8 cellular contexts compared by ENCODE assay signal in genomic region chr3:113745273-113746068, GRCh38. TPM values are rescaled to one million over a fixed set of nuclear protein-coding genes. Genes with fewer than 3 reads are reported as not detected.
DNase-seq lines count a peak whose midpoint lies in the region; ATAC-seq and TF ChIP-seq lines count a peak whose summit lies in the region.

No MANE protein-coding gene starts in this region.

- H3K27me3 ChIP-seq in psoas muscle (ENCODE audit: insufficient read depth in 3 of 3, low read length in 2 of 3) (no peaks in the 10 kb centered on the region), uterus (no peaks in the 10 kb centered on the region)

- no peaks in the 10 kb centered on the region for H3K36me3 ChIP-seq in psoas muscle (ENCODE audit: insufficient read depth in 1 of 2, low read depth in 1 of 2)
- H3K36me3 ChIP-seq in uterus = no peaks in the 10 kb centered on the region

- peak overlapping the region; percentile 99 for H3K27ac ChIP-seq in psoas muscle
- peak overlapping the region; percentile 96 to 99 for H3K27ac ChIP-seq in uterus

- H3K4me3 Mint-ChIP-seq in T-cell = peak overlapping the region; percentile 92 to 100 (median 95)

- H3K27me3 Mint-ChIP-seq in T-cell = no peaks in the 10 kb centered on the region

- H3K9me3 Mint-ChIP-seq in T-cell = no peaks in the 10 kb centered on the region

- H3K27ac Mint-ChIP-seq in T-cell = peak overlapping the region; percentile 97 to 100

- H3K4me1 ChIP-seq in psoas muscle (peaks cover 63% of the 10 kb centered on the region), uterus (peaks cover 5 to 20% of the 10 kb centered on the region in 2 donors)

- DNase-seq in NCI-H146 (lab: John Stamatoyannopoulos, UW) = peak; percentile 78
- peak; percentile 48 to 87 (median 78) for DNase-seq in T-cell
- DNase-seq in amniotic epithelial cell (ENCODE audit: low read depth) = peak; percentile 85
- DNase-seq in left cardiac atrium = peak; percentile 64
- peak; percentile 67 to 86 for DNase-seq in psoas muscle
- peak; percentile 61 to 77 for DNase-seq in uterus

- CTCF ChIA-PET in T-cell (lab: Charles Lee) = interaction anchor here (0.5 to 3.6 kb wide), 38 partner anchors 10 to 1184 kb away, joined by 3 to 109 read pairs (median 4); partner anchors contain the start of genes ATG3 (in 1 of the 2), GRAMD1C (in 1 of the 2), SLC35A5 (in 1 of the 2) and SPICE1 (in 1 of the 2)

- H3K36me3 Mint-ChIP-seq in T-cell = no peaks in the 10 kb centered on the region

- TF ChIP-seq CTCF in GM12872 (IDR thresholded peaks at IDR 0.05; ENCODE audit: insufficient read depth, low read depth, low read length) (peak; percentile 81), psoas muscle (IDR thresholded peaks at IDR 0.05) (peak; percentile 53), uterus (IDR thresholded peaks at IDR 0.05) (peak; percentile 50 to 65 (median 58))

- intact Hi-C loops in left cardiac atrium (cut with DNase I) (loop anchor here in 1 of 2 donors (5.0 kb wide), 1 partner anchor 48 kb away; the partner anchor contains the start of gene USF3), psoas muscle (cut with DNase I) (loop anchor here (2.0 to 10.0 kb wide), 5 partner anchors 49 to 231 kb away; partner anchors contain the start of genes GRAMD1C (in 1 of the 2), SPICE1 (in 1 of the 2) and USF3 (in 1 of the 2)), uterus (cut with DNase I; ENCODE audit: low total_unique reads) (no loop called here)

- ATAC-seq in HG02884 (IDR thresholded peaks at IDR 0.05; ENCODE audit: unreplicated experiment) (peak; percentile 49), T-cell (replicated peaks in 1 of 4) (peak; percentile 68 to 73 (median 70)), left cardiac atrium (peak; percentile 67 to 78), psoas muscle (peak; percentile 76 to 80 (median 78))

- H3K4me3 ChIP-seq in psoas muscle = peak overlapping the region; percentile 89
- H3K4me3 ChIP-seq in uterus = peak overlapping the region; percentile 89 to 98

- H3K4me1 Mint-ChIP-seq in T-cell = peaks cover 67 to 84% (median 73%) of the 10 kb centered on the region in 3 donors

- POLR2A ChIA-PET in T-cell (lab: Charles Lee) = interaction anchor here (0.6 to 2.1 kb wide), 4 partner anchors 10 to 545 kb away, joined by 3 to 18 read pairs (median 5); no protein-coding TSS in a partner anchor

- no peaks in the 10 kb centered on the region for H3K9me3 ChIP-seq in psoas muscle
- H3K9me3 ChIP-seq in uterus = no peaks in the 10 kb centered on the region

- WGBS in psoas muscle, 3 donors = 0 to 1% (median 0%) methylated on average over 48 to 49 of the region's 49 CpGs

- peak in 1 of 2 donors; percentile 21 for TF ChIP-seq POLR2A in uterus (IDR thresholded peaks at IDR 0.05)

RNA-seq across cellular contexts. Expression of gene NAA50, which starts 0.6 kb away (rescaled TPM):
- 10 to 100 TPM; 49.0 to 67.1 (median 61.8) TPM for total RNA-seq in T-cell
- 10 to 100 TPM; 65.7 to 86.5 TPM for total RNA-seq in left cardiac atrium
- total RNA-seq in psoas muscle = 100 to 1,000 TPM; 180 to 337 (median 270) TPM
- 100 to 1,000 TPM; 144 to 495 (median 216) TPM for polyA plus RNA-seq in psoas muscle
- 100 to 1,000 TPM in 2 of 4 donors, 10 to 100 TPM in 2; 90.5 to 171 (median 121) TPM for total RNA-seq in uterus

RNA-seq across cellular contexts. Expression of gene ATP6V1A, which starts 1.4 kb away (rescaled TPM):
- total RNA-seq in T-cell (10 to 100 TPM; 14.9 to 23.7 (median 17.8) TPM), left cardiac atrium (10 to 100 TPM; 30.5 to 33.2 TPM), psoas muscle (10 to 100 TPM; 15.3 to 20.6 (median 17.1) TPM), uterus (10 to 100 TPM; 11.5 to 81.8 (median 39.7) TPM)
- 10 to 100 TPM in 1 of 3 donors, 1 to 10 TPM in 2; 4.2 to 19.5 (median 6.9) TPM for polyA plus RNA-seq in psoas muscle

RNA-seq across cellular contexts. Expression of gene USF3, which starts 49.0 kb away (rescaled TPM):
- total RNA-seq in T-cell = 10 to 100 TPM; 16.9 to 31.7 (median 22.1) TPM
- 10 to 100 TPM; 13.0 to 14.5 TPM for total RNA-seq in left cardiac atrium
- 10 to 100 TPM; 17.2 to 35.4 (median 28.4) TPM for total RNA-seq in psoas muscle
- 10 to 100 TPM in 1 of 3 donors, 1 to 10 TPM in 2; 6.3 to 20.4 (median 9.3) TPM for polyA plus RNA-seq in psoas muscle
- 10 to 100 TPM; 14.2 to 27.1 (median 21.4) TPM for total RNA-seq in uterus

Comparison
In these comparisons a context has a peak if more than half of its experiments do, and no peak if none do; other contexts are left out.
1. Peak in every context shown above with its lines: DNase-seq, ATAC-seq, H3K4me3 ChIP-seq and H3K27ac ChIP-seq.